Comparison of ENCODE assay signal across 14 cellular contexts in the genomic region with DNA sequence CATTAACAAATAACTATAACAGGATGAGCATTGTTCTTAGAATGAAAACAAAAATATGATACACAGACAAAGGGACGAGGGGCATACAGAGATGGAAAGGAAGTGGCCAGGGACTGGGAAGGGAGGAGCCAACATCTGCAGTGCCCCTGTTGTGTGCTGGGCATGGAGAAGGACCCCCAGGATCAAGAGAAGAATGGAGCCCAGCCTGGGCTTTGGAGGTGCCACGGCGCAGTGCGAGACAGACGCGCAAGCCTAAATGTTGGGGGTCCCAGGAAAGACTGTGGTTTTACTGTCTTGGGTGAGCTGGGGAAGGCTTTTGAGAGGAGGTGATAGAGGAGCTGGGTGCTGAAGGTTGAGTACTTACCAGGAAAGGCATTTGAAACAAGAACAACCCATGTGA. TPM values are rescaled to one million over a fixed set of nuclear protein-coding genes. Genes with fewer than 3 reads are reported as not detected.
A peak's percentile ranks its signal among the peaks of the same experiment; 100 is the strongest.
DNase-seq lines count a peak whose midpoint lies in the region; ATAC-seq and TF ChIP-seq lines count a peak whose summit lies in the region.
"Had no signal": no experiment of that assay in that cellular context is flagged by ENCODE, and none has a peak within 500 bp of the region (broad histone marks: within the 10 kb centered on the region; RNA-seq: fewer than 3 reads in every experiment).

No MANE protein-coding gene starts in this region.

- in situ Hi-C loops in IMR-90 (cut with MboI; ENCODE audit: low sequenced_read_pairs): no loop called here
- in situ Hi-C loops in brain microvascular endothelial cell (cut with HindIII; ENCODE audit: low pct_ligation_motif_present, low sequenced_read_pairs): no loop called here

- dilution Hi-C loops in IMR-90 (cut with HindIII; ENCODE audit: low sequenced_read_pairs, unreplicated experiment): no loop called here

- H3K36me3 ChIP-seq in IMR-90 (ENCODE audit: control insufficient read depth, insufficient read depth, low read length) (no peaks in the 10 kb centered on the region), brain microvascular endothelial cell (replicated peaks) (no peaks in the 10 kb centered on the region), lower lobe of right lung (no peaks in the 10 kb centered on the region), subcutaneous abdominal adipose tissue (ENCODE audit: control insufficient read depth in 5 of 5, insufficient read depth in 5 of 5, low read length in 5 of 5) (no peaks in the 10 kb centered on the region)

- TF ChIP-seq CTCF in IMR-90 (conservative IDR thresholded peaks at IDR 0.05; ENCODE audit: low read depth, low read length): no peak
- TF ChIP-seq CTCF in brain microvascular endothelial cell (IDR thresholded peaks at IDR 0.05; ENCODE audit: low read depth, low read length, missing control alignments): no peak
- TF ChIP-seq CTCF in lower lobe of right lung (IDR thresholded peaks at IDR 0.05): no peak

- TF ChIP-seq POLR2A in IMR-90 (IDR thresholded peaks at IDR 0.05; ENCODE audit: low read depth, low read length): 0 out of 2 replicates have a peak, but pooled peaks have one; percentile 58

- peak overlapping the region; percentile 91 for H2BK15ac ChIP-seq in IMR-90 (ENCODE audit: low read depth, low read length)

- H2BK5ac ChIP-seq in IMR-90 (ENCODE audit: low read depth, low read length, poor library complexity, severe bottlenecking): peak overlapping the region; percentile 93

- peak overlapping the region; percentile 94 for H3K14ac ChIP-seq in IMR-90 (replicated peaks; ENCODE audit: low read depth, low read length)

- H3K4me2 ChIP-seq in IMR-90 (ENCODE audit: low read depth, low read length): no peak overlapping the region

- TF ChIP-seq RAD21 in IMR-90 (IDR thresholded peaks at IDR 0.05; ENCODE audit: low read length): no peak

- peak overlapping the region; percentile 71 to 84 for H4K8ac ChIP-seq in IMR-90 (ENCODE audit: low read depth in 2 of 2, low read length in 2 of 2)

- peak overlapping the region; percentile 55 for H3K23ac ChIP-seq in IMR-90 (ENCODE audit: low read depth, low read length)

- POLR2A ChIA-PET in IMR-90 (lab: Charles Lee; ENCODE audit: unreplicated experiment): interaction anchor here (0.9 to 1.2 kb wide), 2 partner anchors 28 to 29 kb away, joined by 3 to 4 read pairs; a partner anchor contains a TSS

- WGBS in IMR-90 (ENCODE audit: extremely low coverage in 2 of 2, insufficient read length in 1 of 2), 2 experiments: 100% methylated on average over 2 of the region's 6 CpGs; no CpG with 5 or more reads in 1 of the 2 experiments

- H3K4me1 ChIP-seq in IMR-90 (ENCODE audit: control insufficient read depth, insufficient read depth, low read length) (peaks cover 46% of the 10 kb centered on the region), lower lobe of right lung (peaks cover 63% of the 10 kb centered on the region), subcutaneous abdominal adipose tissue (ENCODE audit: control insufficient read depth in 5 of 5, insufficient read depth in 5 of 5, low read length in 5 of 5) (peaks cover 25 to 57% (median 46%) of the 10 kb centered on the region in 5 donors)
- H3K4me1 ChIP-seq: parathyroid adenoma had no signal

- peak overlapping the region; percentile 80 for H3K27ac ChIP-seq in IMR-90 (ENCODE audit: insufficient read depth, low read length)
- H3K27ac ChIP-seq in brain microvascular endothelial cell: peak overlapping the region; percentile 97
- H3K27ac ChIP-seq in lower lobe of right lung: peak overlapping the region; percentile 84
- peak overlapping the region; percentile 84 for H3K27ac ChIP-seq in subcutaneous abdominal adipose tissue (ENCODE audit: low read depth, low read length)
- H3K27ac ChIP-seq: parathyroid adenoma had no signal

- H3K9me3 ChIP-seq in IMR-90 (ENCODE audit: control insufficient read depth, insufficient read depth, low read length) (no peaks in the 10 kb centered on the region), lower lobe of right lung (no peaks in the 10 kb centered on the region), subcutaneous abdominal adipose tissue (ENCODE audit: control insufficient read depth in 5 of 5, low read length in 5 of 5) (peaks cover 0 to under 1% (median 0%) of the 10 kb centered on the region in 5 donors)

- peak overlapping the region; percentile 40; the same call in 1 of the 2 replicates for H3K9ac ChIP-seq in IMR-90 (ENCODE audit: low read depth, low read length)
- peak overlapping the region in 3 of 5 donors; percentile 54 to 75 (median 64) for H3K9ac ChIP-seq in subcutaneous abdominal adipose tissue (ENCODE audit: low read length in 5 of 5)
- H3K9ac ChIP-seq: parathyroid adenoma had no signal

- H4K20me1 ChIP-seq in IMR-90 (ENCODE audit: insufficient read depth, low read length): no peaks in the 10 kb centered on the region; the same call in 1 of the 2 replicates

- H2AFZ ChIP-seq in IMR-90 (replicated peaks; ENCODE audit: low read length, poor library complexity): peak overlapping the region; percentile 10
- H2AFZ ChIP-seq: parathyroid adenoma had no signal

- peak overlapping the region; percentile 58 for H3K56ac ChIP-seq in IMR-90 (ENCODE audit: extremely low read depth, insufficient read depth, low read length)

- H3K27me3 ChIP-seq in IMR-90 (ENCODE audit: control insufficient read depth, insufficient read depth, low read length) (no peaks in the 10 kb centered on the region), brain microvascular endothelial cell (replicated peaks) (no peaks in the 10 kb centered on the region), lower lobe of right lung (ENCODE audit: low read depth) (no peaks in the 10 kb centered on the region), subcutaneous abdominal adipose tissue (ENCODE audit: control insufficient read depth in 5 of 5, insufficient read depth in 4 of 5, low read length in 5 of 5) (peaks cover 0 to 4% (median 0%) of the 10 kb centered on the region in 5 donors)

- intact Hi-C loops in IMR-90 (cut with micrococcal nuclease) (no loop called here), lower lobe of right lung (cut with DNase I) (no loop called here)

- peak overlapping the region; percentile 75 for H3K18ac ChIP-seq in IMR-90 (ENCODE audit: low read depth, low read length)

- peak overlapping the region; percentile 97 for H2BK120ac ChIP-seq in IMR-90 (ENCODE audit: low read depth, low read length)

- peak overlapping the region; percentile 92 for H2BK20ac ChIP-seq in IMR-90 (ENCODE audit: low read depth, low read length)

- H3K4me3 ChIP-seq in IMR-90 (ENCODE audit: insufficient read depth, low read depth, low read length) (no peak overlapping the region), brain microvascular endothelial cell (ENCODE audit: low read depth, low read length) (no peak overlapping the region), lower lobe of right lung (no peak overlapping the region), subcutaneous abdominal adipose tissue (ENCODE audit: low read depth in 1 of 5, low read length in 5 of 5) (no peak overlapping the region)

- DNase-seq in IMR-90 (no peak), brain microvascular endothelial cell (no peak), lower lobe of right lung (no peak), germinal center (ENCODE audit: low spot score) (no peak), dermis blood vessel endothelial cell (no peak)
- DNase-seq in stimulated activated CD4-positive, alpha-beta T cell treated with anti-CD3 and anti-CD28 coated beads, Interleukin-2, amount 100 ng/mL, for 48 hours: no peak
- DNase-seq: activated CD4-positive, alpha-beta T cell treated with anti-CD3 and anti-CD28 coated beads, Interleukin-2, amount 50 U/mL, for 1 hour; CD4-positive, alpha-beta memory T cell; NCI-H1436 treated with DMSO at 0.1 percent for 48 hours; NCI-H510A; stimulated activated CD4-positive, alpha-beta T cell treated with anti-CD3 and anti-CD28 coated beads, Interleukin-2, amount 100 ng/mL, for 24 hours had no signal

- H3K9me1 ChIP-seq in IMR-90 (ENCODE audit: insufficient read depth, low read length): peaks cover 46% of the 10 kb centered on the region

- H2AK9ac ChIP-seq in IMR-90 (replicated peaks; ENCODE audit: low read depth, low read length, poor library complexity): peak overlapping the region; percentile 86

- TSS peak; percentile 64 for BruUV-seq in IMR-90 (replicated peaks; lab: Mats Ljungman, UMichigan)

- peaks cover 24 to 57% of the 10 kb centered on the region in 2 experiments for H3K79me1 ChIP-seq in IMR-90 (ENCODE audit: low read depth in 1 of 2, low read length in 2 of 2)

- H4K91ac ChIP-seq in IMR-90 (ENCODE audit: insufficient read depth, low read depth, low read length): peak overlapping the region; percentile 93

- H2AK5ac ChIP-seq in IMR-90 (ENCODE audit: low read depth, low read length): peak overlapping the region; percentile 98

- peak overlapping the region; percentile 94 for H3K4ac ChIP-seq in IMR-90 (ENCODE audit: low read depth, low read length)

- ATAC-seq in IMR-90 (ENCODE audit: low read depth) (no peak), lower lobe of right lung (no peak), HG03378 (IDR thresholded peaks at IDR 0.05; ENCODE audit: unreplicated experiment) (no peak)

- H4K5ac ChIP-seq in IMR-90 (ENCODE audit: low read depth, low read length): peak overlapping the region; percentile 34

- CTCF ChIA-PET in IMR-90 (lab: Yijun Ruan, JAX): interaction anchor here (3.5 kb wide), 1 partner anchor 28 kb away, joined by 18 read pairs; a partner anchor contains a TSS

TF ChIP-seq in IMR-90, 13 proteins besides CTCF, POLR2A, EP300 and RAD21 (continues in another document):
- no peak for TF ChIP-seq MAZ (IDR thresholded peaks at IDR 0.05; ENCODE audit: borderline replicate concordance, low read depth, low read length)
- no peak for TF ChIP-seq RCOR1 (IDR thresholded peaks at IDR 0.05; ENCODE audit: insufficient replicate concordance, low read length)
- no peak for TF ChIP-seq RFX5 (IDR thresholded peaks at IDR 0.05; ENCODE audit: low read depth, low read length)

RNA-seq across cellular contexts. Expression of a gene that starts 28.4 kb away (rescaled TPM):
- total RNA-seq in IMR-90 (2012; rRNA removed): 304 and 320 TPM in 2 replicates
- 467 and 674 TPM in 2 replicates for polyA plus RNA-seq in IMR-90 (2012; rRNA removed)
- polyA plus RNA-seq in IMR-90 (2012; cell fraction: cytosol; rRNA removed): 405 and 1,457 TPM in 2 replicates
- 1,904 and 1,990 TPM in 2 replicates for polyA plus RNA-seq in IMR-90 (2012; cell fraction: nucleus; rRNA removed; ENCODE audit: low replicate concordance)
- total RNA-seq in lower lobe of right lung: 367 TPM
- total RNA-seq in dermis blood vessel endothelial cell: 105 and 303 TPM in 2 replicates

RNA-seq across cellular contexts. Expression of a gene that starts 34.6 kb away (rescaled TPM):
- 124 and 134 TPM in 2 replicates for total RNA-seq in IMR-90 (2012; rRNA removed)
- polyA plus RNA-seq in IMR-90 (2012; rRNA removed): 185 and 192 TPM in 2 replicates
- 59.2 and 179 TPM in 2 replicates for polyA plus RNA-seq in IMR-90 (2012; cell fraction: cytosol; rRNA removed)
- polyA plus RNA-seq in IMR-90 (2012; cell fraction: nucleus; rRNA removed; ENCODE audit: low replicate concordance): 128 and 132 TPM in 2 replicates
- total RNA-seq in lower lobe of right lung: 177 TPM
- total RNA-seq in dermis blood vessel endothelial cell: 64.0 and 137 TPM in 2 replicates
